10 cellular contexts compared by ENCODE assay signal in genomic region chr7:150373049-150373801, GRCh38. TPM values are rescaled to one million over a fixed set of nuclear protein-coding genes. Genes with fewer than 3 reads are reported as not detected.
DNase-seq lines count a peak whose midpoint lies in the region; ATAC-seq and TF ChIP-seq lines count a peak whose summit lies in the region.
"Had no signal": no experiment of that assay in that cellular context is flagged by ENCODE, and none has a peak within 500 bp of the region (broad histone marks: within the 10 kb centered on the region; RNA-seq: fewer than 3 reads in every experiment).

No MANE protein-coding gene starts in this region.

- H3K4me1 Mint-ChIP-seq in activated naive CD8-positive, alpha-beta T cell treated with anti-CD3 and anti-CD28 coated beads, Interleukin-2, amount 10 ng/mL, durations not matched to agents 7 days and 5 days, result peaks cover 35% of the 10 kb centered on the region
- peaks cover 33% of the 10 kb centered on the region for H3K4me1 Mint-ChIP-seq in HFFc6 (ENCODE audit: low read depth)

- H3K36me3 ChIP-seq in mesendoderm (ENCODE audit: control insufficient read depth, insufficient read depth, low read length) (peaks cover 3% of the 10 kb centered on the region), upper lobe of right lung (peaks cover 41% of the 10 kb centered on the region)

- no peaks in the 10 kb centered on the region for H3K27me3 ChIP-seq in mesendoderm (ENCODE audit: insufficient read depth, low read length, poor library complexity)
- H3K27me3 ChIP-seq in upper lobe of right lung, result no peaks in the 10 kb centered on the region

- no peaks in the 10 kb centered on the region for H3K9me3 Mint-ChIP-seq in activated naive CD8-positive, alpha-beta T cell treated with anti-CD3 and anti-CD28 coated beads, Interleukin-2, amount 10 ng/mL, durations not matched to agents 7 days and 5 days
- H3K9me3 Mint-ChIP-seq in HFFc6, result no peaks in the 10 kb centered on the region

- H3K9ac ChIP-seq in mesendoderm (ENCODE audit: low read length), result peak overlapping the region; percentile 31

- H3K4me1 ChIP-seq in mesendoderm (ENCODE audit: control insufficient read depth, low read depth, low read length) (peaks cover 22% of the 10 kb centered on the region), upper lobe of right lung (peaks cover 43% of the 10 kb centered on the region)

- H3K27ac ChIP-seq in mesendoderm (ENCODE audit: low read depth, low read length) (no peak overlapping the region), upper lobe of right lung (no peak overlapping the region)

- no peak overlapping the region for H3K4me3 Mint-ChIP-seq in activated naive CD8-positive, alpha-beta T cell treated with anti-CD3 and anti-CD28 coated beads, Interleukin-2, amount 10 ng/mL, durations not matched to agents 7 days and 5 days
- H3K4me3 Mint-ChIP-seq in HFFc6, result no peak overlapping the region

- no peak overlapping the region for H3K4ac ChIP-seq in mesendoderm (ENCODE audit: low read depth, low read length)

- H3K27me3 Mint-ChIP-seq in activated naive CD8-positive, alpha-beta T cell treated with anti-CD3 and anti-CD28 coated beads, Interleukin-2, amount 10 ng/mL, durations not matched to agents 7 days and 5 days, result no peaks in the 10 kb centered on the region
- peaks cover 9% of the 10 kb centered on the region for H3K27me3 Mint-ChIP-seq in HFFc6 (ENCODE audit: insufficient read depth)

- DNase-seq in Right ventricle myocardium superior (no peak), cardiac septum (ENCODE audit: low spot score) (no peak), mesendoderm (peak; percentile 55), upper lobe of right lung (peak; percentile 46), HT-29 (ENCODE audit: low spot score) (no peak), HFFc6 (no peak)
- DNase-seq in activated naive CD8-positive, alpha-beta T cell treated with anti-CD3 and anti-CD28 coated beads, Interleukin-2, amount 10 ng/mL, durations not matched to agents 7 days and 5 days, result peak; percentile 15
- DNase-seq: C1 segment of cervical spinal cord had no signal

- intact Hi-C loops in Right ventricle myocardium superior (cut with DNase I), result no loop called here
- intact Hi-C loops in cardiac septum (cut with DNase I), result no loop called here
- intact Hi-C loops in upper lobe of right lung (cut with DNase I), result no loop called here

- H2BK15ac ChIP-seq in mesendoderm (replicated peaks; ENCODE audit: low read depth), result no peak overlapping the region

- WGBS in mesendoderm (ENCODE audit: extremely low coverage, insufficient coverage, low lambda C conversion rate), result no CpG with 5 or more reads among the region's 21 CpGs

- ATAC-seq in Right ventricle myocardium superior (ENCODE audit: poor library complexity), result peak; percentile 11
- no peak for ATAC-seq in activated naive CD8-positive, alpha-beta T cell treated with anti-CD3 and anti-CD28 coated beads, Interleukin-2, amount 10 ng/mL, durations not matched to agents 7 days and 5 days (ENCODE audit: low read depth)
- ATAC-seq in upper lobe of right lung, result no peak
- ATAC-seq in GM18868 (IDR thresholded peaks at IDR 0.05; ENCODE audit: unreplicated experiment), result no peak

- peaks cover 43% of the 10 kb centered on the region for H3K79me2 ChIP-seq in mesendoderm (ENCODE audit: control insufficient read depth, insufficient read depth, low read length)

- no peak overlapping the region for H2BK120ac ChIP-seq in mesendoderm (ENCODE audit: low read depth, low read length)

- H3K36me3 Mint-ChIP-seq in activated naive CD8-positive, alpha-beta T cell treated with anti-CD3 and anti-CD28 coated beads, Interleukin-2, amount 10 ng/mL, durations not matched to agents 7 days and 5 days, result peaks cover 5% of the 10 kb centered on the region
- H3K36me3 Mint-ChIP-seq in HFFc6 (ENCODE audit: low read depth), result peaks cover 5% of the 10 kb centered on the region

- H3K23ac ChIP-seq in mesendoderm (ENCODE audit: low read length), result peak overlapping the region; percentile 91

- no peak overlapping the region for H2BK5ac ChIP-seq in mesendoderm (ENCODE audit: low read length)

- H3K9me3 ChIP-seq in upper lobe of right lung, result no peaks in the 10 kb centered on the region

- H3K4me2 ChIP-seq in mesendoderm (ENCODE audit: low read length), result no peak overlapping the region

- H4K5ac ChIP-seq in mesendoderm (ENCODE audit: low read length), result no peak overlapping the region

- POLR2A ChIA-PET in activated naive CD8-positive, alpha-beta T cell treated with anti-CD3 and anti-CD28 coated beads, Interleukin-2, amount 10 ng/mL, durations not matched to agents 7 days and 5 days (lab: Charles Lee), result interaction anchor here (1.7 kb wide), 1 partner anchor 31 kb away, joined by 4 read pairs; no protein-coding TSS in a partner anchor

- H4K8ac ChIP-seq in mesendoderm (ENCODE audit: low read depth, low read length), result no peak overlapping the region

- TF ChIP-seq CTCF in upper lobe of right lung (IDR thresholded peaks at IDR 0.05), result no peak
- TF ChIP-seq CTCF in HFFc6 (IDR thresholded peaks at IDR 0.05), result no peak

- peak overlapping the region; percentile 73 for H3K56ac ChIP-seq in mesendoderm (ENCODE audit: low read length)

- H2AK5ac ChIP-seq in mesendoderm (ENCODE audit: low read length), result no peak overlapping the region

- H3K27ac Mint-ChIP-seq in activated naive CD8-positive, alpha-beta T cell treated with anti-CD3 and anti-CD28 coated beads, Interleukin-2, amount 10 ng/mL, durations not matched to agents 7 days and 5 days, result no peak overlapping the region
- H3K27ac Mint-ChIP-seq in HFFc6, result no peak overlapping the region

- H3K18ac ChIP-seq in mesendoderm (ENCODE audit: low read length), result no peak overlapping the region

- H3K4me3 ChIP-seq in mesendoderm (ENCODE audit: low read length), result no peak overlapping the region
- no peak overlapping the region for H3K4me3 ChIP-seq in upper lobe of right lung

- H3K79me1 ChIP-seq in mesendoderm (ENCODE audit: low read length), result peaks cover 25% of the 10 kb centered on the region

RNA-seq across cellular contexts. Expression of gene REPIN1, which starts 4.6 kb away (rescaled TPM):
- total RNA-seq in Right ventricle myocardium superior, result 116 TPM
- total RNA-seq in cardiac septum, result 85.5 TPM
- total RNA-seq in activated naive CD8-positive, alpha-beta T cell treated with anti-CD3 and anti-CD28 coated beads, Interleukin-2, amount 10 ng/mL, durations not matched to agents 7 days and 5 days, result 10 to 100 TPM; 53.4 to 57.5 TPM
- 47.8 TPM for polyA plus RNA-seq in mesendoderm (2013, experiment 1 of 2)
- polyA plus RNA-seq in mesendoderm (2013, experiment 2 of 2), result 51.6 TPM
- 93.7 TPM for total RNA-seq in upper lobe of right lung
- total RNA-seq in HT-29 (2014; rRNA removed; shearing (Covaris generic)), result 420 and 443 TPM in 2 replicates
- total RNA-seq in HFFc6 (2021; fragmentation: NEBNext Ultra II Directional; extraction: Animal tissue kit (Norgen Biotek cat#: 25700)), result 10 to 100 TPM; 68.8 to 78.3 (median 75.5) TPM

RNA-seq across cellular contexts. Expression of gene ZNF775, which starts 5.9 kb away (rescaled TPM):
- total RNA-seq in Right ventricle myocardium superior (3.6 TPM), cardiac septum (3.4 TPM), upper lobe of right lung (4.4 TPM)
- 1 to 10 TPM; 5.4 to 6.4 TPM for total RNA-seq in activated naive CD8-positive, alpha-beta T cell treated with anti-CD3 and anti-CD28 coated beads, Interleukin-2, amount 10 ng/mL, durations not matched to agents 7 days and 5 days
- polyA plus RNA-seq in mesendoderm (2013, experiment 1 of 2), result 4.2 TPM
- polyA plus RNA-seq in mesendoderm (2013, experiment 2 of 2), result 4.2 TPM
- 9.9 and 10.7 TPM in 2 replicates for total RNA-seq in HT-29 (2014; rRNA removed; shearing (Covaris generic))
- 1 to 10 TPM; 2.7 to 3.8 (median 2.9) TPM for total RNA-seq in HFFc6 (2021; fragmentation: NEBNext Ultra II Directional; extraction: Animal tissue kit (Norgen Biotek cat#: 25700))

RNA-seq across cellular contexts. Expression of gene RARRES2, which starts 31.8 kb away (rescaled TPM):
- 24.0 TPM for total RNA-seq in Right ventricle myocardium superior
- total RNA-seq in cardiac septum, result 10.6 TPM
- not detected for total RNA-seq in activated naive CD8-positive, alpha-beta T cell treated with anti-CD3 and anti-CD28 coated beads, Interleukin-2, amount 10 ng/mL, durations not matched to agents 7 days and 5 days
- 54.9 TPM for polyA plus RNA-seq in mesendoderm (2013, experiment 1 of 2)
- 57.8 TPM for polyA plus RNA-seq in mesendoderm (2013, experiment 2 of 2)
- total RNA-seq in upper lobe of right lung, result 259 TPM
- total RNA-seq in HT-29 (2014; rRNA removed; shearing (Covaris generic)), result 10.5 and 12.6 TPM in 2 replicates
- total RNA-seq in HFFc6 (2021; fragmentation: NEBNext Ultra II Directional; extraction: Animal tissue kit (Norgen Biotek cat#: 25700)), result under 1 TPM in 2 of 6 experiments, not detected in 4; 0.28 to 0.39 TPM
- total RNA-seq: pulmonary artery endothelial cell had no signal

RNA-seq across cellular contexts. Expression of gene ACTR3C, which starts 49.9 kb away (rescaled TPM):
- total RNA-seq in Right ventricle myocardium superior (2.9 TPM), cardiac septum (4.6 TPM), upper lobe of right lung (20.1 TPM)
- total RNA-seq in activated naive CD8-positive, alpha-beta T cell treated with anti-CD3 and anti-CD28 coated beads, Interleukin-2, amount 10 ng/mL, durations not matched to agents 7 days and 5 days, result 1 to 10 TPM; 6.4 to 7.0 TPM
- not detected for polyA plus RNA-seq in mesendoderm (2013, experiment 1 of 2)
- 0.06 TPM for polyA plus RNA-seq in mesendoderm (2013, experiment 2 of 2)
- total RNA-seq in HT-29 (2014; rRNA removed; shearing (Covaris generic)), result 37.7 and 45.9 TPM in 2 replicates
- not detected for total RNA-seq in HFFc6 (2021; fragmentation: NEBNext Ultra II Directional; extraction: Animal tissue kit (Norgen Biotek cat#: 25700))

RNA-seq across cellular contexts. Expression of gene LRRC61, which starts 50.1 kb away (rescaled TPM):
- 3.7 TPM for total RNA-seq in Right ventricle myocardium superior
- 4.4 TPM for total RNA-seq in cardiac septum
- 10 to 100 TPM; 16.6 to 17.2 TPM for total RNA-seq in activated naive CD8-positive, alpha-beta T cell treated with anti-CD3 and anti-CD28 coated beads, Interleukin-2, amount 10 ng/mL, durations not matched to agents 7 days and 5 days
- polyA plus RNA-seq in mesendoderm (2013, experiment 1 of 2), result 0.42 TPM
- 0.27 TPM for polyA plus RNA-seq in mesendoderm (2013, experiment 2 of 2)
- total RNA-seq in upper lobe of right lung, result 10.2 TPM
- total RNA-seq in HT-29 (2014; rRNA removed; shearing (Covaris generic)), result 74.3 and 76.1 TPM in 2 replicates
- not detected for total RNA-seq in HFFc6 (2021; fragmentation: NEBNext Ultra II Directional; extraction: Animal tissue kit (Norgen Biotek cat#: 25700))

Comparison
In these comparisons a context has a peak if more than half of its experiments do, and no peak if none do; other contexts are left out.
1. DNase-seq: peak in activated naive CD8-positive, alpha-beta T cell treated with anti-CD3 and anti-CD28 coated beads, Interleukin-2, amount 10 ng/mL, durations not matched to agents 7 days and 5 days (single experiment), mesendoderm (single experiment) and upper lobe of right lung (single experiment); none in Right ventricle myocardium superior (single experiment), cardiac septum (single experiment), HT-29 (single experiment) and HFFc6 (single experiment).
2. RNA of gene RARRES2, which starts 31.8 kb away (total RNA-seq): 259 TPM in upper lobe of right lung (single experiment); 24.0 TPM in Right ventricle myocardium superior (single experiment), 10.6 TPM in cardiac septum (single experiment), 10.5 to 12.6 TPM in HT-29, 0.28 to 0.39 TPM in HFFc6 and not detected in activated naive CD8-positive, alpha-beta T cell treated with anti-CD3 and anti-CD28 coated beads, Interleukin-2, amount 10 ng/mL, durations not matched to agents 7 days and 5 days; every median in the first group is over 10 times any median in the second.